ENCODE assay signal across 30 cellular contexts in genomic region chr3:182999767-183000166, GRCh38.
"Had no signal": no experiment of that assay in that cellular context is flagged by ENCODE, and none has a peak within 500 bp of the region (broad histone marks: within the 10 kb centered on the region; RNA-seq: fewer than 3 reads in every experiment).

No MANE protein-coding gene starts in this region.

- H3K27ac ChIP-seq: ascending aorta, cardiac muscle cell, SJCRH30, SK-N-MC had no signal

- H3K4me1 ChIP-seq: ascending aorta, SJCRH30 had no signal

- DNase-seq: activated CD4-positive, alpha-beta T cell treated with anti-CD3 and anti-CD28 coated beads for 36 hours; activated CD4-positive, alpha-beta T cell treated with anti-CD3 and anti-CD28 coated beads, Interleukin-2, amount 10 ng/mL, durations not matched to agents 7 days and 5 days; activated CD4-positive, alpha-beta T cell treated with anti-CD3 and anti-CD28 coated beads, Interleukin-2, amount 50 U/mL, for 48 hours; activated CD8-positive, alpha-beta T cell treated with anti-CD3 and anti-CD28 coated beads, Interleukin-2, amount 10 ng/mL, durations not matched to agents 7 days and 5 days; activated gamma-delta T cell; activated naive CD4-positive, alpha-beta T cell treated with Interleukin-2 at 50 U/mL for 16 hours; activated naive CD8-positive, alpha-beta T cell treated with anti-CD3 and anti-CD28 coated beads, Interleukin-2, amount 10 ng/mL, durations not matched to agents 7 days and 5 days; activated T-cell treated with anti-CD3 and anti-CD28 coated beads, Interleukin-2, amount 50 U/mL, for 24 hours; amygdala; Kasumi-1; KG1; MG63; NCI-H1048; NCI-H1105 treated with DMSO at 0.1 percent for 48 hours; NCI-H1436; NCI-H1694; NCI-H1930; NCI-H2081 treated with DMSO at 0.1 percent for 48 hours; NCI-H226; NCI-H446 treated with DMSO at 0.1 percent for 48 hours; NCI-H524; SHP77 had no signal

- FAIRE-seq: TTC549 had no signal

- H3K36me3 ChIP-seq: ascending aorta, cardiac muscle cell, MG63, SJCRH30 had no signal

- H3K4me3 ChIP-seq: ascending aorta, cardiac muscle cell, MG63, SJCRH30, SK-N-MC had no signal

- ATAC-seq: activated CD4-positive, alpha-beta T cell treated with anti-CD3 and anti-CD28 coated beads for 36 hours; activated CD4-positive, CD25-positive, alpha-beta regulatory T cell treated with anti-CD3 and anti-CD28 coated beads, Interleukin-2, amount 50 U/mL, for 24 hours; activated CD8-positive, alpha-beta T cell treated with anti-CD3 and anti-CD28 coated beads, Interleukin-2, amount 10 ng/mL, durations not matched to agents 7 days and 5 days; Panc1; WTC11 had no signal

- H3K27me3 ChIP-seq: ascending aorta, cardiac muscle cell, MG63, SJCRH30 had no signal

- H3K9me3 ChIP-seq: ascending aorta, MG63, SJCRH30 had no signal
